ENCODE assay signal across 23 cellular contexts in the genomic region with DNA sequence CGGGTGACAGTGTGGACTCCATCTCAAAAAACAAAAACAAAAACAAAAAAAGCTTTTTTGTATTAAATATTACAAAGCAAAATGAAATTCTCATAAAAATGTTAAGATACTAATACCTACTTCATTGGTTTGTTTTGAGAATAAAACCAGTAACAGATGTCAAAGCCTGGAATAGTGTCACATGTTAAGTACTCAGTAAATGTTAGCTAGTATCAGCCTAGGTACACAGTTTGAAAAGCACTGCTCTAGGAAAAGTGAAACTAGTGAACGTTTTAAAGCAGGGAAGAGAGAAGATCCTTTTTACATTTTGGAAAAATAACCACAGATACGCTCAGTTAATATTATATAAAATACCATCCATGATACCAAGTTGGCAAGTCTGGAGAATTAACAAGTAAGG. TPM values are rescaled to one million over a fixed set of nuclear protein-coding genes. Genes with fewer than 3 reads are reported as not detected.
DNase-seq lines count a peak whose midpoint lies in the region; ATAC-seq, FAIRE-seq and TF ChIP-seq lines count a peak whose summit lies in the region.
"Had no signal": no experiment of that assay in that cellular context is flagged by ENCODE, and none has a peak within 500 bp of the region (broad histone marks: within the 10 kb centered on the region; RNA-seq: fewer than 3 reads in every experiment).

No MANE protein-coding gene starts in this region.

- H4K91ac ChIP-seq in mesenchymal stem cell (ENCODE audit: low read length): no peak overlapping the region

- peaks cover 3% of the 10 kb centered on the region for H3K9me3 Mint-ChIP-seq in activated CD8-positive, alpha-beta T cell treated with anti-CD3 and anti-CD28 coated beads for 36 hours
- no peaks in the 10 kb centered on the region for H3K9me3 Mint-ChIP-seq in activated CD8-positive, alpha-beta T cell treated with anti-CD3 and anti-CD28 coated beads, Interleukin-2, amount 10 ng/mL, durations not matched to agents 7 days and 5 days (ENCODE audit: insufficient read depth)
- no peaks in the 10 kb centered on the region for H3K9me3 Mint-ChIP-seq in activated naive CD8-positive, alpha-beta T cell treated with anti-CD3 and anti-CD28 coated beads, Interleukin-2, amount 50 U/mL, for 24 hours
- H3K9me3 Mint-ChIP-seq: naive B cell had no signal

- H3K36me3 Mint-ChIP-seq in activated CD8-positive, alpha-beta T cell treated with anti-CD3 and anti-CD28 coated beads for 36 hours (ENCODE audit: low read depth): peaks cover 43% of the 10 kb centered on the region
- peaks cover 38% of the 10 kb centered on the region for H3K36me3 Mint-ChIP-seq in activated CD8-positive, alpha-beta T cell treated with anti-CD3 and anti-CD28 coated beads, Interleukin-2, amount 10 ng/mL, durations not matched to agents 7 days and 5 days (ENCODE audit: low read depth)
- peaks cover 41% of the 10 kb centered on the region for H3K36me3 Mint-ChIP-seq in activated naive CD8-positive, alpha-beta T cell treated with anti-CD3 and anti-CD28 coated beads, Interleukin-2, amount 50 U/mL, for 24 hours (ENCODE audit: low read depth)

- no peak overlapping the region for H3K4me2 ChIP-seq in mesenchymal stem cell (ENCODE audit: low read length, poor library complexity, severe bottlenecking)
- H3K4me2 ChIP-seq: BLaER1, PC-9 had no signal

- no peak overlapping the region for H2BK5ac ChIP-seq in mesenchymal stem cell (ENCODE audit: low read depth, low read length, poor library complexity, severe bottlenecking)

- CTCF ChIA-PET in activated CD8-positive, alpha-beta T cell treated with anti-CD3 and anti-CD28 coated beads for 36 hours (lab: Charles Lee): interaction anchor here (1.0 kb wide), 1 partner anchor 13 kb away, joined by 3 read pairs; no protein-coding TSS in a partner anchor
- CTCF ChIA-PET in activated CD8-positive, alpha-beta T cell treated with anti-CD3 and anti-CD28 coated beads, Interleukin-2, amount 10 ng/mL, durations not matched to agents 7 days and 5 days (lab: Charles Lee): no interaction called here

- intact Hi-C loops in activated CD8-positive, alpha-beta T cell treated with anti-CD3 and anti-CD28 coated beads for 36 hours (cut with micrococcal nuclease): loop anchor here (5.0 kb wide), 1 partner anchor 35 kb away; the partner anchor contains the start of gene ADAM17

- H3K4me1 Mint-ChIP-seq in activated CD8-positive, alpha-beta T cell treated with anti-CD3 and anti-CD28 coated beads for 36 hours (ENCODE audit: low read depth): peaks cover 65% of the 10 kb centered on the region
- H3K4me1 Mint-ChIP-seq in activated CD8-positive, alpha-beta T cell treated with anti-CD3 and anti-CD28 coated beads, Interleukin-2, amount 10 ng/mL, durations not matched to agents 7 days and 5 days (ENCODE audit: low read depth): peaks cover 36% of the 10 kb centered on the region
- peaks cover 77% of the 10 kb centered on the region for H3K4me1 Mint-ChIP-seq in activated naive CD8-positive, alpha-beta T cell treated with anti-CD3 and anti-CD28 coated beads, Interleukin-2, amount 50 U/mL, for 24 hours

- H2AFZ ChIP-seq in mesenchymal stem cell (ENCODE audit: low read depth, low read length): no peak overlapping the region
- H2AFZ ChIP-seq: PC-9 had no signal

- H3K9ac ChIP-seq in mesenchymal stem cell (ENCODE audit: low read length): peak overlapping the region; percentile 59
- H3K9ac ChIP-seq: BLaER1 had no signal

- peaks cover 13 to 52% of the 10 kb centered on the region in 2 experiments for H3K36me3 ChIP-seq in mesenchymal stem cell (ENCODE audit: control insufficient read depth in 1 of 2, insufficient read depth in 2 of 2, low read depth in 1 of 2, low read length in 2 of 2)

- no peak overlapping the region for H3K18ac ChIP-seq in mesenchymal stem cell (ENCODE audit: low read depth in 1 of 2, low read length in 2 of 2)

- no peaks in the 10 kb centered on the region for H3K27me3 Mint-ChIP-seq in activated CD8-positive, alpha-beta T cell treated with anti-CD3 and anti-CD28 coated beads for 36 hours
- H3K27me3 Mint-ChIP-seq in activated CD8-positive, alpha-beta T cell treated with anti-CD3 and anti-CD28 coated beads, Interleukin-2, amount 10 ng/mL, durations not matched to agents 7 days and 5 days (ENCODE audit: low read depth): no peaks in the 10 kb centered on the region
- no peaks in the 10 kb centered on the region for H3K27me3 Mint-ChIP-seq in activated naive CD8-positive, alpha-beta T cell treated with anti-CD3 and anti-CD28 coated beads, Interleukin-2, amount 50 U/mL, for 24 hours
- H3K27me3 Mint-ChIP-seq: naive B cell had no signal

- no peak overlapping the region for H3K14ac ChIP-seq in mesenchymal stem cell (ENCODE audit: low read length in 2 of 2)

- POLR2A ChIA-PET in activated CD8-positive, alpha-beta T cell treated with anti-CD3 and anti-CD28 coated beads for 36 hours (lab: Charles Lee): interaction anchor here (1.3 kb wide), 1 partner anchor 37 kb away, joined by 4 read pairs; no protein-coding TSS in a partner anchor
- POLR2A ChIA-PET in activated CD8-positive, alpha-beta T cell treated with anti-CD3 and anti-CD28 coated beads, Interleukin-2, amount 10 ng/mL, durations not matched to agents 7 days and 5 days (lab: Charles Lee): interaction anchor here (1.2 kb wide), 1 partner anchor 38 kb away, joined by 4 read pairs; the partner anchor contains the start of gene YWHAQ

- no peak overlapping the region for H3K4me3 ChIP-seq in mesenchymal stem cell (ENCODE audit: insufficient read depth in 1 of 2, low read depth in 1 of 2, low read length in 2 of 2)
- H3K4me3 ChIP-seq: BLaER1, K562, PC-9, suprapubic skin had no signal

- no peak overlapping the region for H2BK12ac ChIP-seq in mesenchymal stem cell (ENCODE audit: low read length in 2 of 2)

- no peak for TF ChIP-seq CTCF in activated CD8-positive, alpha-beta T cell treated with anti-CD3 and anti-CD28 coated beads for 36 hours (IDR thresholded peaks at IDR 0.05)

- no peak for TF ChIP-seq POLR2A in H54 (IDR thresholded peaks at IDR 0.05; ENCODE audit: low read depth, low read length)

- no peak overlapping the region for H3K4ac ChIP-seq in mesenchymal stem cell (ENCODE audit: low read depth in 1 of 2, low read length in 2 of 2)

- no peak for DNase-seq in activated CD8-positive, alpha-beta T cell treated with anti-CD3 and anti-CD28 coated beads for 36 hours
- DNase-seq in activated CD8-positive, alpha-beta T cell treated with anti-CD3 and anti-CD28 coated beads, Interleukin-2, amount 10 ng/mL, durations not matched to agents 7 days and 5 days: no peak
- DNase-seq in H54 (ENCODE audit: insufficient read length, low spot score): no peak
- no peak for DNase-seq in activated naive CD8-positive, alpha-beta T cell treated with anti-CD3 and anti-CD28 coated beads, Interleukin-2, amount 50 U/mL, for 24 hours
- no peak for DNase-seq in mesenchymal stem cell
- no peak for DNase-seq in CD1c-positive myeloid dendritic cell (ENCODE audit: extremely low spot score)
- DNase-seq in central memory CD4-positive, alpha-beta T cell: no peak
- DNase-seq: activated naive CD4-positive, alpha-beta T cell treated with Interleukin-2 at 50 U/mL for 16 hours; caudate nucleus; DND-41; head of caudate nucleus; mesendoderm; naive B cell; NCI-H2107; PC-9; retina; SHP77 had no signal

- H3K27ac ChIP-seq in mesenchymal stem cell (ENCODE audit: low read length, poor library complexity, severe bottlenecking): no peak overlapping the region
- H3K27ac ChIP-seq: BLaER1, PC-9, suprapubic skin had no signal

- H3K79me1 ChIP-seq in mesenchymal stem cell (replicated peaks; ENCODE audit: low read length, poor library complexity, severe bottlenecking): peaks cover 2% of the 10 kb centered on the region

- no peaks in the 10 kb centered on the region for H3K9me3 ChIP-seq in mesenchymal stem cell (ENCODE audit: control insufficient read depth, low read length)
- H3K9me3 ChIP-seq: BLaER1, suprapubic skin had no signal

- H2AK5ac ChIP-seq in mesenchymal stem cell (ENCODE audit: low read length, severe bottlenecking): no peak overlapping the region

- H3K4me1 ChIP-seq in mesenchymal stem cell (ENCODE audit: control insufficient read depth, insufficient read depth, low read depth, low read length): peaks cover 3% of the 10 kb centered on the region

- no peak for ATAC-seq in activated CD8-positive, alpha-beta T cell treated with anti-CD3 and anti-CD28 coated beads for 36 hours
- no peak for ATAC-seq in activated CD8-positive, alpha-beta T cell treated with anti-CD3 and anti-CD28 coated beads, Interleukin-2, amount 10 ng/mL, durations not matched to agents 7 days and 5 days
- ATAC-seq in activated naive CD8-positive, alpha-beta T cell treated with anti-CD3 and anti-CD28 coated beads, Interleukin-2, amount 50 U/mL, for 24 hours: no peak
- no peak for ATAC-seq in HG03095 (IDR thresholded peaks at IDR 0.05; ENCODE audit: unreplicated experiment)
- ATAC-seq: activated CD4-positive, CD25-positive, alpha-beta regulatory T cell treated with anti-CD3 and anti-CD28 coated beads, Interleukin-2, amount 50 U/mL, for 24 hours; K562 had no signal

- no peak overlapping the region for H2BK15ac ChIP-seq in mesenchymal stem cell (ENCODE audit: low read depth, poor library complexity, severe bottlenecking)

- no peak overlapping the region for H3K4me3 Mint-ChIP-seq in activated CD8-positive, alpha-beta T cell treated with anti-CD3 and anti-CD28 coated beads for 36 hours
- no peak overlapping the region for H3K4me3 Mint-ChIP-seq in activated CD8-positive, alpha-beta T cell treated with anti-CD3 and anti-CD28 coated beads, Interleukin-2, amount 10 ng/mL, durations not matched to agents 7 days and 5 days
- peak overlapping the region; percentile 14 for H3K4me3 Mint-ChIP-seq in activated naive CD8-positive, alpha-beta T cell treated with anti-CD3 and anti-CD28 coated beads, Interleukin-2, amount 50 U/mL, for 24 hours
- H3K4me3 Mint-ChIP-seq: naive B cell had no signal

- H4K8ac ChIP-seq in mesenchymal stem cell (ENCODE audit: low read length): no peak overlapping the region

- H2BK120ac ChIP-seq in mesenchymal stem cell (ENCODE audit: low read depth, low read length): no peak overlapping the region

- H3K27me3 ChIP-seq in mesenchymal stem cell (ENCODE audit: control insufficient read depth in 1 of 2, insufficient read depth in 1 of 2, low read length in 2 of 2): no peaks in the 10 kb centered on the region
- H3K27me3 ChIP-seq: BLaER1, suprapubic skin had no signal

- H3K23ac ChIP-seq in mesenchymal stem cell (ENCODE audit: low read length in 2 of 2): no peak overlapping the region

- WGBS in mesenchymal stem cell: no CpG with 5 or more reads among the region's 3 CpGs

- H3K27ac Mint-ChIP-seq in activated CD8-positive, alpha-beta T cell treated with anti-CD3 and anti-CD28 coated beads for 36 hours: peak overlapping the region; percentile 58
- no peak overlapping the region for H3K27ac Mint-ChIP-seq in activated CD8-positive, alpha-beta T cell treated with anti-CD3 and anti-CD28 coated beads, Interleukin-2, amount 10 ng/mL, durations not matched to agents 7 days and 5 days
- peak overlapping the region; percentile 78 for H3K27ac Mint-ChIP-seq in activated naive CD8-positive, alpha-beta T cell treated with anti-CD3 and anti-CD28 coated beads, Interleukin-2, amount 50 U/mL, for 24 hours

- FAIRE-seq in H54 (lab: Jason Lieb, UNC): peak; percentile 66
- FAIRE-seq: astrocyte, K562 had no signal

RNA-seq across cellular contexts. Expression of gene ADAM17, which starts 37.1 kb away (rescaled TPM):
- total RNA-seq in activated CD8-positive, alpha-beta T cell treated with anti-CD3 and anti-CD28 coated beads for 36 hours: 10 to 100 TPM; 14.2 to 15.9 TPM
- 10 to 100 TPM; 20.7 to 25.0 TPM for total RNA-seq in activated CD8-positive, alpha-beta T cell treated with anti-CD3 and anti-CD28 coated beads, Interleukin-2, amount 10 ng/mL, durations not matched to agents 7 days and 5 days
- 29.8 TPM for polyA plus RNA-seq in mesenchymal stem cell (2013, experiment 1 of 2)
- polyA plus RNA-seq in mesenchymal stem cell (2013, experiment 2 of 2): 29.7 TPM

RNA-seq across cellular contexts. Expression of gene YWHAQ, which starts 38.1 kb away (rescaled TPM):
- 100 to 1,000 TPM; 341 to 368 TPM for total RNA-seq in activated CD8-positive, alpha-beta T cell treated with anti-CD3 and anti-CD28 coated beads for 36 hours
- total RNA-seq in activated CD8-positive, alpha-beta T cell treated with anti-CD3 and anti-CD28 coated beads, Interleukin-2, amount 10 ng/mL, durations not matched to agents 7 days and 5 days: 100 to 1,000 TPM; 292 to 315 TPM
- 317 TPM for polyA plus RNA-seq in mesenchymal stem cell (2013, experiment 1 of 2)
- polyA plus RNA-seq in mesenchymal stem cell (2013, experiment 2 of 2): 324 TPM
